Comparison of ENCODE assay signal across 8 cellular contexts in genomic region chr7:31633894-31634494, GRCh38. TPM values are rescaled to one million over a fixed set of nuclear protein-coding genes. Genes with fewer than 3 reads are reported as not detected.
DNase-seq lines count a peak whose midpoint lies in the region; ATAC-seq, FAIRE-seq and TF ChIP-seq lines count a peak whose summit lies in the region.

No MANE protein-coding gene starts in this region.

- CTCF ChIA-PET in endothelial cell of umbilical vein (lab: Charles Lee), result interaction anchor here (0.7 to 5.3 kb wide), 9 partner anchors 13 to 509 kb away, joined by 3 to 74 read pairs (median 3); no protein-coding TSS in a partner anchor

- no peak for FAIRE-seq in endothelial cell of umbilical vein (lab: Jason Lieb, UNC)

- H3K79me2 ChIP-seq in OCI-LY3 (ENCODE audit: low read length) (no peaks in the 10 kb centered on the region), endothelial cell of umbilical vein (ENCODE audit: control insufficient read depth, insufficient read depth, low read length) (no peaks in the 10 kb centered on the region)

- ATAC-seq in GM18867 (IDR thresholded peaks at IDR 0.05; ENCODE audit: unreplicated experiment) (no peak), GM21529 (IDR thresholded peaks at IDR 0.05; ENCODE audit: unreplicated experiment) (no peak)
- no peak for ATAC-seq in activated CD4-positive, CD25-positive, alpha-beta regulatory T cell treated with anti-CD3 and anti-CD28 coated beads, Interleukin-2, amount 50 U/mL, for 24 hours

- H3K9ac ChIP-seq in OCI-LY3 (ENCODE audit: low read length) (no peak overlapping the region), endothelial cell of umbilical vein (replicated peaks; ENCODE audit: extremely low read depth, insufficient read depth, low read length) (no peak overlapping the region)

- H4K20me1 ChIP-seq in OCI-LY3 (ENCODE audit: insufficient read depth, low read length), result no peaks in the 10 kb centered on the region
- no peaks in the 10 kb centered on the region for H4K20me1 ChIP-seq in endothelial cell of umbilical vein (replicated peaks; ENCODE audit: control insufficient read depth, extremely low read depth, insufficient read depth, low read length)

- POLR2A ChIA-PET in endothelial cell of umbilical vein (lab: Charles Lee), result no interaction called here

- peak; percentile 51 for TF ChIP-seq CTCF in OCI-LY3 (IDR thresholded peaks at IDR 0.05; ENCODE audit: low read depth, low read length)
- peak; percentile 26 to 43 for TF ChIP-seq CTCF in endothelial cell of umbilical vein (IDR thresholded peaks at IDR 0.05; ENCODE audit: extremely low read depth in 1 of 2, insufficient read depth in 1 of 2, low read depth in 1 of 2, low read length in 2 of 2)

- dilution Hi-C loops in endothelial cell of umbilical vein (cut with MboI; ENCODE audit: extremely low pct_ligation_motif_present, low sequenced_read_pairs), result no loop called here

- DNase-seq in DMS114 treated with DMSO at 0.1 percent for 48 hours (lab: John Stamatoyannopoulos, UW; ENCODE audit: unreplicated experiment) (peak; percentile 56), KG1 (lab: John Stamatoyannopoulos, UW) (peak; percentile 1), endothelial cell of umbilical vein (ENCODE audit: low read depth, low spot score) (peak; percentile 44), middle frontal gyrus (ENCODE audit: extremely low spot score, low spot score) (peak; percentile 55)

- no peaks in the 10 kb centered on the region for H3K9me1 ChIP-seq in endothelial cell of umbilical vein (replicated peaks; ENCODE audit: control insufficient read depth, extremely low read depth, insufficient read depth, low read length)

- H2AFZ ChIP-seq in OCI-LY3 (ENCODE audit: low read depth, low read length) (no peak overlapping the region), endothelial cell of umbilical vein (ENCODE audit: low read depth, low read length) (no peak overlapping the region)

- H3K9me3 ChIP-seq in OCI-LY3 (ENCODE audit: insufficient read depth, low read length) (no peaks in the 10 kb centered on the region), endothelial cell of umbilical vein (replicated peaks; ENCODE audit: control insufficient read depth, insufficient read depth, low read length) (no peaks in the 10 kb centered on the region)

- no peak overlapping the region for H3K27ac ChIP-seq in OCI-LY3 (ENCODE audit: low read length)
- no peak overlapping the region for H3K27ac ChIP-seq in endothelial cell of umbilical vein (ENCODE audit: insufficient read depth, low read depth, low read length)

- H3K36me3 ChIP-seq in OCI-LY3 (replicated peaks; ENCODE audit: low read depth, low read length), result no peaks in the 10 kb centered on the region
- no peaks in the 10 kb centered on the region for H3K36me3 ChIP-seq in endothelial cell of umbilical vein (ENCODE audit: control insufficient read depth in 2 of 2, extremely low read depth in 1 of 2, insufficient read depth in 2 of 2, low read length in 2 of 2)

- H3K27me3 ChIP-seq in OCI-LY3 (ENCODE audit: low read depth, low read length) (no peaks in the 10 kb centered on the region), endothelial cell of umbilical vein (ENCODE audit: control insufficient read depth in 2 of 2, insufficient read depth in 2 of 2, low read length in 2 of 2) (no peaks in the 10 kb centered on the region)

- no peak for TF ChIP-seq POLR2A in endothelial cell of umbilical vein (IDR thresholded peaks at IDR 0.05; ENCODE audit: low read depth, low read length)

- H3K4me3 ChIP-seq in OCI-LY3 (ENCODE audit: low read length), result no peak overlapping the region
- H3K4me3 ChIP-seq in endothelial cell of umbilical vein (replicated peaks in 1 of 3; ENCODE audit: insufficient read depth in 1 of 3, low read depth in 1 of 3, low read length in 3 of 3), result no peak overlapping the region

- H3K4me1 ChIP-seq in OCI-LY3 (ENCODE audit: low read length) (no peaks in the 10 kb centered on the region), endothelial cell of umbilical vein (ENCODE audit: control insufficient read depth, extremely low read depth, insufficient read depth, low read length) (no peaks in the 10 kb centered on the region)

- BruUV-seq in endothelial cell of umbilical vein (replicated peaks; lab: Mats Ljungman, UMichigan), result no TSS peak

- intact Hi-C loops in endothelial cell of umbilical vein (cut with micrococcal nuclease), result loop anchor here (1.0 to 5.0 kb wide), 4 partner anchors 191 to 500 kb away; no protein-coding TSS in a partner anchor

- H3K4me2 ChIP-seq in OCI-LY3 (ENCODE audit: low read length) (no peak overlapping the region), endothelial cell of umbilical vein (ENCODE audit: insufficient read depth, low read length) (no peak overlapping the region)

TF ChIP-seq in endothelial cell of umbilical vein, 7 proteins besides CTCF, POLR2A, EP300 and RAD21:
- no peak for TF ChIP-seq JUN (IDR thresholded peaks at IDR 0.05; ENCODE audit: borderline replicate concordance, insufficient read depth, insufficient read length, low read depth)
- TF ChIP-seq GATA2 (IDR thresholded peaks at IDR 0.05; ENCODE audit: insufficient read depth, insufficient read length, low read depth, low read length), result no peak
- TF ChIP-seq FOS (IDR thresholded peaks at IDR 0.05; ENCODE audit: borderline replicate concordance, insufficient read depth, low read length), result no peak
- no peak for TF ChIP-seq EZH2 (IDR thresholded peaks at IDR 0.05; ENCODE audit: borderline replicate concordance, low read depth, low read length, severe bottlenecking)
- no peak for TF ChIP-seq MAX (IDR thresholded peaks at IDR 0.05; ENCODE audit: insufficient read depth, insufficient read length)
- TF ChIP-seq POLR2AphosphoS5 (IDR thresholded peaks at IDR 0.05; ENCODE audit: insufficient read depth, low read depth, low read length), result no peak
- TF ChIP-seq MYC (IDR thresholded peaks at IDR 0.05; ENCODE audit: low read depth, low read length), result no peak

RNA-seq across cellular contexts. Expression of gene PPP1R17, which starts 53.0 kb away (rescaled TPM):
- total RNA-seq in endothelial cell of umbilical vein, result not detected in 2 replicates
- polyA plus RNA-seq in endothelial cell of umbilical vein, result not detected in 2 replicates
- polyA plus RNA-seq in endothelial cell of umbilical vein (2011; cell fraction: cytosol; rRNA removed), result not detected in 2 replicates
- not detected in 2 replicates for polyA plus RNA-seq in endothelial cell of umbilical vein (2011; cell fraction: nucleus; rRNA removed)
- polyA plus RNA-seq in endothelial cell of umbilical vein (2012), result not detected in 2 replicates
- polyA minus RNA-seq in endothelial cell of umbilical vein, result not detected in 2 replicates
- polyA minus RNA-seq in endothelial cell of umbilical vein (2011; cell fraction: cytosol; rRNA and poly(A)+ RNA removed), result not detected
- not detected in 2 replicates for polyA minus RNA-seq in endothelial cell of umbilical vein (2011; cell fraction: nucleus; rRNA and poly(A)+ RNA removed)

Comparison
In these comparisons a context has a peak if more than half of its experiments do, and no peak if none do; other contexts are left out.
1. DNase-seq: peak in every context shown above with its lines; median percentile 56 in DMS114 treated with DMSO at 0.1 percent for 48 hours; 55 in middle frontal gyrus; 44 in endothelial cell of umbilical vein; 1 in KG1.